23 cellular contexts compared by ENCODE assay signal in genomic region chr2:20061940-20062339, GRCh38. TPM values are rescaled to one million over a fixed set of nuclear protein-coding genes. Genes with fewer than 3 reads are reported as not detected.
A peak's percentile ranks its signal among the peaks of the same experiment; 100 is the strongest.
DNase-seq lines count a peak whose midpoint lies in the region; ATAC-seq and TF ChIP-seq lines count a peak whose summit lies in the region.
"Had no signal": no experiment of that assay in that cellular context is flagged by ENCODE, and none has a peak within 500 bp of the region (broad histone marks: within the 10 kb centered on the region; RNA-seq: fewer than 3 reads in every experiment).

No MANE protein-coding gene starts in this region.

- DNase-seq in SJSA1 (ENCODE audit: low read depth in 1 of 2, low spot score in 2 of 2) (no peak), esophagus muscularis mucosa (ENCODE audit: extremely low spot score) (no peak), neuronal stem cell (ENCODE audit: low spot score) (no peak), transverse colon (no peak), BE2C (no peak)
- DNase-seq: activated CD4-positive, alpha-beta T cell treated with anti-CD3 and anti-CD28 coated beads, Interleukin-2, amount 50 U/mL, for 48 hours; activated CD4-positive, CD25-positive, alpha-beta regulatory T cell; activated naive CD4-positive, alpha-beta T cell treated with Interleukin-2 at 50 U/mL for 16 hours; adrenal gland; effector memory CD8-positive, alpha-beta T cell; foreskin melanocyte; naive thymus-derived CD8-positive, alpha-beta T cell; NCI-H1105; NCI-H2029; NCI-H526 treated with DMSO at 0.1 percent for 48 hours; retina; stimulated activated CD4-positive, alpha-beta T cell treated with anti-CD3 and anti-CD28 coated beads, Interleukin-2, amount 100 ng/mL, for 48 hours; substantia nigra; T-helper 1 cell had no signal

- no peaks in the 10 kb centered on the region for H3K36me3 ChIP-seq in SJSA1
- H3K36me3 ChIP-seq in esophagus muscularis mucosa, result no peaks in the 10 kb centered on the region
- no peaks in the 10 kb centered on the region for H3K36me3 ChIP-seq in neuronal stem cell (replicated peaks in 1 of 2; ENCODE audit: control insufficient read depth in 2 of 2, insufficient read depth in 2 of 2, low read length in 2 of 2)
- no peaks in the 10 kb centered on the region for H3K36me3 ChIP-seq in transverse colon
- H3K36me3 ChIP-seq in BE2C, result no peaks in the 10 kb centered on the region
- H3K36me3 ChIP-seq: adrenal gland, brain microvascular endothelial cell had no signal

- no peak overlapping the region for H4K91ac ChIP-seq in neuronal stem cell (ENCODE audit: low read depth, low read length, poor library complexity)

- no peak overlapping the region for H4K8ac ChIP-seq in neuronal stem cell (ENCODE audit: low read depth, low read length)

- peak overlapping the region; percentile 45; the same call in 1 of the 2 replicates for H3K27ac ChIP-seq in SJSA1
- peak overlapping the region in 3 of 4 donors; percentile 3 to 46 (median 44) for H3K27ac ChIP-seq in esophagus muscularis mucosa (replicated peaks in 1 of 4)
- no peak overlapping the region for H3K27ac ChIP-seq in neuronal stem cell (replicated peaks; ENCODE audit: low read length)
- H3K27ac ChIP-seq in transverse colon, result peak overlapping the region in 3 of 4 donors; percentile 53 to 72 (median 68)
- H3K27ac ChIP-seq: adrenal gland had no signal

- no peak for TF ChIP-seq POLR2A in esophagus muscularis mucosa (IDR thresholded peaks at IDR 0.05; ENCODE audit: low read depth)
- TF ChIP-seq POLR2A in transverse colon (IDR thresholded peaks at IDR 0.05), result no peak

- no peak for ATAC-seq in GM21528 (IDR thresholded peaks at IDR 0.05; ENCODE audit: low FRiP score, unreplicated experiment)
- ATAC-seq in GM19035 (IDR thresholded peaks at IDR 0.05; ENCODE audit: unreplicated experiment), result no peak
- ATAC-seq: effector memory CD8-positive, alpha-beta T cell; left lobe of liver; naive thymus-derived CD8-positive, alpha-beta T cell had no signal

- H3K4ac ChIP-seq in neuronal stem cell (ENCODE audit: low read length), result no peak overlapping the region

- no peaks in the 10 kb centered on the region; the same call in 1 of the 2 replicates for H3K9me3 ChIP-seq in SJSA1 (replicated peaks)
- no peaks in the 10 kb centered on the region for H3K9me3 ChIP-seq in esophagus muscularis mucosa
- H3K9me3 ChIP-seq in neuronal stem cell (replicated peaks in 1 of 2; ENCODE audit: control insufficient read depth in 2 of 2, insufficient read depth in 1 of 2, low read depth in 1 of 2, low read length in 2 of 2), result peaks cover 0 to 7% of the 10 kb centered on the region in 2 donors
- H3K9me3 ChIP-seq in transverse colon, result no peaks in the 10 kb centered on the region
- no peaks in the 10 kb centered on the region for H3K9me3 ChIP-seq in BE2C
- H3K9me3 ChIP-seq: adrenal gland had no signal

- H3K79me1 ChIP-seq in neuronal stem cell (ENCODE audit: low read depth, low read length), result no peaks in the 10 kb centered on the region

- no peak overlapping the region for H3K23ac ChIP-seq in neuronal stem cell (ENCODE audit: low read depth, low read length, poor library complexity)

- H2BK15ac ChIP-seq in neuronal stem cell (ENCODE audit: low read length), result peak overlapping the region; percentile 57

- no peak overlapping the region for H2BK12ac ChIP-seq in neuronal stem cell (ENCODE audit: low read length)

- 97% methylated on average over 4 of the region's 5 CpGs for WGBS in esophagus muscularis mucosa
- no CpG with 5 or more reads among the region's 5 CpGs for WGBS in neuronal stem cell (ENCODE audit: extremely low coverage in 2 of 2, insufficient read length in 2 of 2, insufficient replicate concordance in 1 of 2), 2 donors
- 91% methylated on average over 5 of the region's 5 CpGs; no CpG with 5 or more reads in 1 of the 2 donors for WGBS in transverse colon (ENCODE audit: low coverage in 1 of 2), 2 donors

- TF ChIP-seq EP300 in esophagus muscularis mucosa (IDR thresholded peaks at IDR 0.05), result no peak
- TF ChIP-seq EP300 in transverse colon (IDR thresholded peaks at IDR 0.05; ENCODE audit: low read depth), result no peak

- no peak overlapping the region for H3K14ac ChIP-seq in neuronal stem cell (ENCODE audit: low read length)

- no peak overlapping the region for H2BK120ac ChIP-seq in neuronal stem cell (ENCODE audit: low read depth, low read length)

- H3K4me2 ChIP-seq in neuronal stem cell (ENCODE audit: insufficient read depth, low read length, poor library complexity, severe bottlenecking), result no peak overlapping the region

- H3K4me1 ChIP-seq in SJSA1 (replicated peaks) (peaks cover 36% of the 10 kb centered on the region), esophagus muscularis mucosa (peaks cover 0 to 24% (median 19%) of the 10 kb centered on the region in 4 donors), neuronal stem cell (ENCODE audit: control insufficient read depth in 2 of 2, insufficient read depth in 1 of 2, low read depth in 1 of 2, low read length in 2 of 2) (peaks cover 0 to 1% of the 10 kb centered on the region in 2 donors), transverse colon (peaks cover 8 to 35% (median 12%) of the 10 kb centered on the region in 4 donors), BE2C (peaks cover 15% of the 10 kb centered on the region)

- in situ Hi-C loops in transverse colon (cut with MboI; ENCODE audit: low pct_ligation_motif_present in 1 of 4, low pct_unique_long_range_greater_than_20kb in 1 of 4, low sequenced_read_pairs in 3 of 4), result no loop called here

- peak overlapping the region; percentile 3 for H3K18ac ChIP-seq in neuronal stem cell (ENCODE audit: low read length)

- H3K27me3 ChIP-seq in SJSA1 (replicated peaks) (no peaks in the 10 kb centered on the region), esophagus muscularis mucosa (no peaks in the 10 kb centered on the region), neuronal stem cell (ENCODE audit: control insufficient read depth in 3 of 3, insufficient read depth in 3 of 3, low read depth in 1 of 3, low read length in 3 of 3) (peaks cover 0 to 10% (median 0%) of the 10 kb centered on the region in 3 experiments), transverse colon (no peaks in the 10 kb centered on the region), BE2C (no peaks in the 10 kb centered on the region)
- H3K27me3 ChIP-seq: adrenal gland, brain microvascular endothelial cell had no signal

- intact Hi-C loops in esophagus muscularis mucosa (cut with DNase I) (no loop called here), transverse colon (cut with DNase I; ENCODE audit: low total_unique reads) (no loop called here)

- H3K4me3 ChIP-seq in SJSA1 (no peak overlapping the region), esophagus muscularis mucosa (no peak overlapping the region), neuronal stem cell (ENCODE audit: low read length in 2 of 2) (no peak overlapping the region), transverse colon (no peak overlapping the region), BE2C (ENCODE audit: low read depth, low read length) (no peak overlapping the region)
- H3K4me3 ChIP-seq: adrenal gland had no signal

- H2AFZ ChIP-seq in neuronal stem cell (ENCODE audit: low read length), result no peak overlapping the region

- no peak overlapping the region for H3K9ac ChIP-seq in neuronal stem cell (ENCODE audit: low read depth, low read length, poor library complexity)

- H2BK5ac ChIP-seq in neuronal stem cell (ENCODE audit: low read length), result no peak overlapping the region

- H2AK5ac ChIP-seq in neuronal stem cell (ENCODE audit: low read depth, low read length), result peak overlapping the region; percentile 73

- no peak for TF ChIP-seq CTCF in esophagus muscularis mucosa (IDR thresholded peaks at IDR 0.05)
- no peak for TF ChIP-seq CTCF in transverse colon (IDR thresholded peaks at IDR 0.05)
- no peak for TF ChIP-seq CTCF in BE2C (IDR thresholded peaks at IDR 0.05; ENCODE audit: low read depth, low read length)

RNA-seq across cellular contexts. Expression of gene LAPTM4A, which starts 10.5 kb away (rescaled TPM):
- 161 and 214 TPM in 2 replicates for total RNA-seq in SJSA1 (2014; rRNA removed; shearing (Covaris generic))
- total RNA-seq in esophagus muscularis mucosa (100 to 1,000 TPM; 154 to 215 (median 192) TPM), transverse colon (100 to 1,000 TPM in 2 of 4 donors, 10 to 100 TPM in 2; 19.3 to 122 (median 75.3) TPM)
- polyA plus RNA-seq in neuronal stem cell (2013, experiment 1 of 2), result 262 TPM
- polyA plus RNA-seq in neuronal stem cell (2013, experiment 2 of 2), result 267 TPM
- 148 TPM for polyA plus RNA-seq in BE2C (2012; ENCODE audit: insufficient read depth, insufficient read length, low read depth)

RNA-seq across cellular contexts. Expression of gene MATN3, which starts 49.5 kb away (rescaled TPM):
- total RNA-seq in SJSA1 (2014; rRNA removed; shearing (Covaris generic)), result 2.9 and 4.3 TPM in 2 replicates
- total RNA-seq in esophagus muscularis mucosa (1 to 10 TPM in 1 of 4 donors, under 1 TPM in 3; 0.66 to 1.3 (median 0.82) TPM), transverse colon (under 1 TPM in 2 of 4 donors, not detected in 2; 0.16 to 0.27 TPM)
- polyA plus RNA-seq in neuronal stem cell (2013, experiment 1 of 2), result 1.2 TPM
- 1.3 TPM for polyA plus RNA-seq in neuronal stem cell (2013, experiment 2 of 2)
- polyA plus RNA-seq in BE2C (2012; ENCODE audit: insufficient read depth, insufficient read length, low read depth), result 0.17 TPM
- total RNA-seq: naive thymus-derived CD8-positive, alpha-beta T cell had no signal
- polyA plus RNA-seq: naive thymus-derived CD8-positive, alpha-beta T cell had no signal
